In genomic region chr3:184715943-184716651, GRCh38 we compare ENCODE assay signal across 12 cellular contexts. TPM values are rescaled to one million over a fixed set of nuclear protein-coding genes. Genes with fewer than 3 reads are reported as not detected.
DNase-seq lines count a peak whose midpoint lies in the region; ATAC-seq and TF ChIP-seq lines count a peak whose summit lies in the region.
"Had no signal": no experiment of that assay in that cellular context is flagged by ENCODE, and none has a peak within 500 bp of the region (broad histone marks: within the 10 kb centered on the region; RNA-seq: fewer than 3 reads in every experiment).

No MANE protein-coding gene starts in this region.

- H3K27me3 ChIP-seq in SK-N-SH (ENCODE audit: insufficient read depth) (no peaks in the 10 kb centered on the region), gastroesophageal sphincter (no peaks in the 10 kb centered on the region), prostate gland (replicated peaks; ENCODE audit: insufficient read depth) (no peaks in the 10 kb centered on the region)

- H3K9ac ChIP-seq in SK-N-SH = no peak overlapping the region

- WGBS in SK-N-SH (ENCODE audit: low lambda C conversion rate) = 86% methylated on average over 8 of the region's 8 CpGs
- 53% methylated on average over 6 to 8 of the region's 8 CpGs for WGBS in gastroesophageal sphincter (ENCODE audit: low coverage in 1 of 2), 2 donors
- WGBS in prostate gland = 68% methylated on average over 8 of the region's 8 CpGs

- H3K4me2 ChIP-seq in SK-N-SH = peak overlapping the region; percentile 22; the same call in 1 of the 2 replicates

- no peak for TF ChIP-seq RAD21 in SK-N-SH (IDR thresholded peaks at IDR 0.05; ENCODE audit: low read length)

- H3F3A ChIP-seq in SK-N-SH (replicated peaks; ENCODE audit: insufficient read depth) = peaks cover 15% of the 10 kb centered on the region

- no peak for TF ChIP-seq POLR2A in gastroesophageal sphincter (IDR thresholded peaks at IDR 0.05)
- no peak for TF ChIP-seq POLR2A in prostate gland (IDR thresholded peaks at IDR 0.05)

- no peaks in the 10 kb centered on the region for H3K9me2 ChIP-seq in SK-N-SH

- DNase-seq in AG08396 (ENCODE audit: low spot score) = peak; percentile 49
- DNase-seq in SK-N-SH = no peak
- no peak for DNase-seq in prostate gland (ENCODE audit: low spot score)
- no peak for DNase-seq in SHP77 treated with DMSO at 0.1 percent for 48 hours (lab: John Stamatoyannopoulos, UW)
- DNase-seq in stimulated activated naive CD4-positive, alpha-beta T cell (lab: John Stamatoyannopoulos, UW) = no peak
- DNase-seq in NK-92 treated with Interleukin-12 subunit alpha and Interleukin-12 subunit beta, amount 100 ng/mL, for 24 hours (lab: John Stamatoyannopoulos, UW) = no peak
- no peak for DNase-seq in stimulated activated CD4-positive, alpha-beta T cell treated with anti-CD3 and anti-CD28 coated beads, Interleukin-2, amount 100 ng/mL, for 24 hours
- DNase-seq: effector memory CD8-positive, alpha-beta T cell; NCI-H1694 treated with DMSO at 0.1 percent for 48 hours; T-helper 9 cell had no signal

- ATAC-seq in gastroesophageal sphincter = no peak
- ATAC-seq: effector memory CD8-positive, alpha-beta T cell had no signal

- TF ChIP-seq EP300 in SK-N-SH (IDR thresholded peaks at IDR 0.05; ENCODE audit: borderline replicate concordance in 1 of 2, low read depth in 1 of 2, low read length in 1 of 2) = no peak
- TF ChIP-seq EP300 in gastroesophageal sphincter (IDR thresholded peaks at IDR 0.05) = no peak

- intact Hi-C loops in prostate gland (cut with DNase I) = loop anchor here (10.0 kb wide), 1 partner anchor 59 kb away; no protein-coding TSS in a partner anchor

- H2AFZ ChIP-seq in SK-N-SH (ENCODE audit: low read depth) = no peak overlapping the region

- H3K79me2 ChIP-seq in SK-N-SH (ENCODE audit: insufficient read depth) = peaks cover 5% of the 10 kb centered on the region

- H3K9me3 ChIP-seq in SK-N-SH (no peaks in the 10 kb centered on the region), gastroesophageal sphincter (no peaks in the 10 kb centered on the region), prostate gland (no peaks in the 10 kb centered on the region)

- CTCF ChIA-PET in SK-N-SH (lab: Yijun Ruan, JAX) = interaction anchor here (1.3 to 6.0 kb wide), 2 partner anchors 10 to 155 kb away, joined by 7 to 39 read pairs; partner anchors contain the start of gene EPHB3

- peak overlapping the region; percentile 10 to 81 for H3K27ac ChIP-seq in SK-N-SH (ENCODE audit: low read depth in 2 of 2, low read length in 1 of 2)
- H3K27ac ChIP-seq in gastroesophageal sphincter = peak overlapping the region in 3 of 4 donors; percentile 51 to 68 (median 65)
- H3K27ac ChIP-seq in prostate gland = peak overlapping the region; percentile 29 to 35
- H3K27ac ChIP-seq: C4-2B had no signal

- H3K36me3 ChIP-seq in SK-N-SH (replicated peaks in 1 of 2; ENCODE audit: control insufficient read depth in 1 of 2, insufficient read depth in 2 of 2, low read length in 1 of 2) (no peaks in the 10 kb centered on the region), gastroesophageal sphincter (no peaks in the 10 kb centered on the region), prostate gland (no peaks in the 10 kb centered on the region)

- TF ChIP-seq CTCF in SK-N-SH (IDR thresholded peaks at IDR 0.05) = no peak
- TF ChIP-seq CTCF in gastroesophageal sphincter (IDR thresholded peaks at IDR 0.05) = no peak
- no peak for TF ChIP-seq CTCF in prostate gland (IDR thresholded peaks at IDR 0.05)

- POLR2A ChIA-PET in SK-N-SH (lab: Yijun Ruan, JAX) = no interaction called here

- H4K20me1 ChIP-seq in SK-N-SH (ENCODE audit: insufficient read depth) = no peaks in the 10 kb centered on the region

- H3K4me1 ChIP-seq in SK-N-SH (ENCODE audit: control insufficient read depth in 1 of 2, insufficient read depth in 2 of 2, low read depth in 1 of 2, low read length in 1 of 2) = peaks cover 14 to 20% of the 10 kb centered on the region in 2 experiments; a peak in 3 of 4 replicates
- H3K4me1 ChIP-seq in gastroesophageal sphincter = peaks cover 0 to 25% (median 4%) of the 10 kb centered on the region in 3 donors
- H3K4me1 ChIP-seq in prostate gland (replicated peaks) = no peaks in the 10 kb centered on the region

- no peak overlapping the region for H3K4me3 ChIP-seq in SK-N-SH (ENCODE audit: low read depth in 2 of 2, low read length in 1 of 2)
- H3K4me3 ChIP-seq in gastroesophageal sphincter = no peak overlapping the region
- no peak overlapping the region for H3K4me3 ChIP-seq in prostate gland

TF ChIP-seq in SK-N-SH, 30 proteins besides CTCF, POLR2A, EP300 and RAD21:
- TF ChIP-seq NFIC (IDR thresholded peaks at IDR 0.05; ENCODE audit: borderline replicate concordance) (no peak), TAF1 (IDR thresholded peaks at IDR 0.05; ENCODE audit: borderline replicate concordance, low read depth, low read length) (no peak), MEF2A (IDR thresholded peaks at IDR 0.05; ENCODE audit: borderline replicate concordance, low read depth) (no peak), JUND (IDR thresholded peaks at IDR 0.05) (no peak)

RNA-seq across cellular contexts. Expression of gene MAGEF1, which starts 4.2 kb away (rescaled TPM):
- polyA plus RNA-seq in SK-N-SH (2012; rRNA removed) = 38.1 and 45.2 TPM in 2 replicates
- 52.0 and 54.8 TPM in 2 replicates for polyA plus RNA-seq in SK-N-SH (2012; cell fraction: cytosol; rRNA removed)
- polyA plus RNA-seq in SK-N-SH (2012; cell fraction: nucleus; rRNA removed) = 17.9 and 18.3 TPM in 2 replicates
- 10 to 100 TPM; 36.9 to 47.8 (median 41.9) TPM for total RNA-seq in gastroesophageal sphincter
- 10 to 100 TPM; 50.2 to 71.6 TPM for total RNA-seq in prostate gland
